Comparison of ENCODE assay signal across 9 cellular contexts in the genomic region with DNA sequence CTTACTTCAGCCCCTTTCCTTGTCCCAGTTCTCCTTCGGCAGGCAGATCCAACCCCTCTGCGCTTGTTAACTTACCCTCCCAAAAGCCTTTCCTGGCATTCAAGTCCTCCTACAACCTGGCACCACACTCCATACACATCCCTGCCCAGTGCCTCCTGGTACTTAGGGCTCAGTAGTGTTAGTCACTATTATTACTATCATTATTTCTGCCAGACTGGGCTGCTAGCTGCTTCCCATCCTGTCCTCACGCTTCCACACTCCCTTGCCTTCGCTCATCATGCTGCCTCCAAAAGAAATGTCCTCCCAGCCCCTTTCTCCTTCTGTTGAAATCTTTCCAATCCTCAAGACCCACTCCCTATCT. TPM values are rescaled to one million over a fixed set of nuclear protein-coding genes. Genes with fewer than 3 reads are reported as not detected.
DNase-seq lines count a peak whose midpoint lies in the region; ATAC-seq and TF ChIP-seq lines count a peak whose summit lies in the region.
"Had no signal": no experiment of that assay in that cellular context is flagged by ENCODE, and none has a peak within 500 bp of the region (broad histone marks: within the 10 kb centered on the region; RNA-seq: fewer than 3 reads in every experiment).

No MANE protein-coding gene starts in this region.

- ATAC-seq in HG03095 (IDR thresholded peaks at IDR 0.05; ENCODE audit: unreplicated experiment) = no peak

- H3K36me3 Mint-ChIP-seq in activated naive CD4-positive, alpha-beta T cell treated with anti-CD3 and anti-CD28 coated beads, Interleukin-2, amount 10 ng/mL, durations not matched to agents 7 days and 5 days = peaks cover 33% of the 10 kb centered on the region

- no peaks in the 10 kb centered on the region for H3K9me3 ChIP-seq in muscle layer of colon (ENCODE audit: low read length)
- no peaks in the 10 kb centered on the region for H3K9me3 ChIP-seq in uterus

- H3K9me3 Mint-ChIP-seq in activated naive CD4-positive, alpha-beta T cell treated with anti-CD3 and anti-CD28 coated beads, Interleukin-2, amount 10 ng/mL, durations not matched to agents 7 days and 5 days = no peaks in the 10 kb centered on the region

- DNase-seq in activated naive CD4-positive, alpha-beta T cell treated with anti-CD3 and anti-CD28 coated beads, Interleukin-2, amount 10 ng/mL, durations not matched to agents 7 days and 5 days = no peak
- no peak for DNase-seq in activated naive CD4-positive, alpha-beta T cell (lab: John Stamatoyannopoulos, UW)
- DNase-seq in cardiac fibroblast (ENCODE audit: low read depth in 2 of 2) (peak; percentile 33 to 55), uterus (peak in 1 of 2 donors; percentile 43), NCI-H1092 treated with DMSO at 0.1 percent for 48 hours (lab: John Stamatoyannopoulos, UW) (no peak), anterior cingulate cortex (lab: John Stamatoyannopoulos, UW) (no peak)
- DNase-seq: stimulated activated CD4-positive, alpha-beta T cell treated with anti-CD3 and anti-CD28 coated beads, Interleukin-4, amount 100 ng/mL, for 1 hour had no signal

- H3K27me3 ChIP-seq in muscle layer of colon (ENCODE audit: control insufficient read depth in 1 of 2, insufficient read depth in 2 of 2, low read length in 2 of 2) = no peaks in the 10 kb centered on the region
- H3K27me3 ChIP-seq in uterus = no peaks in the 10 kb centered on the region

- H3K36me3 ChIP-seq in muscle layer of colon (ENCODE audit: insufficient read depth, low read length) (no peaks in the 10 kb centered on the region), uterus (no peaks in the 10 kb centered on the region)

- H3K9ac ChIP-seq in muscle layer of colon (ENCODE audit: low read length) = peak overlapping the region; percentile 71

- H3K27me3 Mint-ChIP-seq in activated naive CD4-positive, alpha-beta T cell treated with anti-CD3 and anti-CD28 coated beads, Interleukin-2, amount 10 ng/mL, durations not matched to agents 7 days and 5 days = no peaks in the 10 kb centered on the region

- H3K4me3 ChIP-seq in cardiac fibroblast (replicated peaks in 1 of 2; ENCODE audit: low read depth in 2 of 2, low read length in 2 of 2) (no peak overlapping the region), muscle layer of colon (ENCODE audit: low read depth in 1 of 2, low read length in 2 of 2) (peak overlapping the region in 1 of 2 donors; percentile 94), uterus (peak overlapping the region in 1 of 2 donors; percentile 79)

- no peak for TF ChIP-seq POLR2A in uterus (IDR thresholded peaks at IDR 0.05)

- peak overlapping the region; percentile 95 for H3K27ac Mint-ChIP-seq in activated naive CD4-positive, alpha-beta T cell treated with anti-CD3 and anti-CD28 coated beads, Interleukin-2, amount 10 ng/mL, durations not matched to agents 7 days and 5 days

- TF ChIP-seq CTCF in cardiac fibroblast (IDR thresholded peaks at IDR 0.05; ENCODE audit: low read depth, low read length) (no peak), uterus (IDR thresholded peaks at IDR 0.05) (no peak)

- peaks cover 73% of the 10 kb centered on the region for H3K4me1 Mint-ChIP-seq in activated naive CD4-positive, alpha-beta T cell treated with anti-CD3 and anti-CD28 coated beads, Interleukin-2, amount 10 ng/mL, durations not matched to agents 7 days and 5 days

- H3K27ac ChIP-seq in muscle layer of colon (ENCODE audit: low read depth, low read length) (peak overlapping the region; percentile 98), uterus (peak overlapping the region; percentile 98 to 99)

- CTCF ChIA-PET in activated naive CD4-positive, alpha-beta T cell treated with anti-CD3 and anti-CD28 coated beads, Interleukin-2, amount 10 ng/mL, durations not matched to agents 7 days and 5 days (lab: Charles Lee) = interaction anchor here (0.6 to 29.3 kb wide), 4 partner anchors 13 to 41 kb away, joined by 3 to 716 read pairs (median 38); no protein-coding TSS in a partner anchor

- intact Hi-C loops in uterus (cut with DNase I; ENCODE audit: low total_unique reads) = no loop called here

- H3K4me3 Mint-ChIP-seq in activated naive CD4-positive, alpha-beta T cell treated with anti-CD3 and anti-CD28 coated beads, Interleukin-2, amount 10 ng/mL, durations not matched to agents 7 days and 5 days = peak overlapping the region; percentile 93

- H3K4me1 ChIP-seq in muscle layer of colon (ENCODE audit: insufficient read depth, low read length) = peaks cover 76% of the 10 kb centered on the region
- H3K4me1 ChIP-seq in uterus = peaks cover 24 to 29% of the 10 kb centered on the region in 2 donors

RNA-seq across cellular contexts. Expression of gene HDAC7, which starts 1.6 kb away (rescaled TPM):
- total RNA-seq in uterus = 100 to 1,000 TPM in 1 of 4 donors, 10 to 100 TPM in 3; 33.0 to 191 (median 42.5) TPM

RNA-seq across cellular contexts. Expression of gene SLC48A1, which starts 48.3 kb away (rescaled TPM):
- total RNA-seq in uterus = 10 to 100 TPM in 3 of 4 donors, 1 to 10 TPM in 1; 1.3 to 50.5 (median 15.4) TPM

Comparison
In these comparisons a context has a peak if more than half of its experiments do, and no peak if none do; other contexts are left out.
1. DNase-seq: peak in cardiac fibroblast (2 of 2); none in activated naive CD4-positive, alpha-beta T cell treated with anti-CD3 and anti-CD28 coated beads, Interleukin-2, amount 10 ng/mL, durations not matched to agents 7 days and 5 days (single experiment), activated naive CD4-positive, alpha-beta T cell (0 of 4), NCI-H1092 treated with DMSO at 0.1 percent for 48 hours (single experiment) and anterior cingulate cortex (0 of 58).